20 cellular contexts compared by ENCODE assay signal in genomic region chr14:100548939-100549338, GRCh38. TPM values are rescaled to one million over a fixed set of nuclear protein-coding genes. Genes with fewer than 3 reads are reported as not detected.
DNase-seq lines count a peak whose midpoint lies in the region; ATAC-seq and TF ChIP-seq lines count a peak whose summit lies in the region.
"Had no signal": no experiment of that assay in that cellular context is flagged by ENCODE, and none has a peak within 500 bp of the region (broad histone marks: within the 10 kb centered on the region; RNA-seq: fewer than 3 reads in every experiment).

No MANE protein-coding gene starts in this region.

- TF ChIP-seq CTCF in CD14-positive monocyte (IDR thresholded peaks at IDR 0.05): no peak

- peak overlapping the region in 4 of 11 experiments; percentile 19 to 66 (median 28); a peak in 3 of 22 replicates for H3K9ac ChIP-seq in BLaER1 treated with 17β-estradiol and CSF1 and Interleukin-3, amounts not matched to agents 10 nM and 100 nM
- H3K9ac ChIP-seq in trophoblast cell (ENCODE audit: low read length): no peak overlapping the region

- H3K27ac ChIP-seq in BLaER1 treated with 17β-estradiol and CSF1 and Interleukin-3, amounts not matched to agents 10 nM and 100 nM: no peak overlapping the region
- no peak overlapping the region for H3K27ac ChIP-seq in trophoblast cell (ENCODE audit: low read depth, low read length)

- H3K36me3 Mint-ChIP-seq in CD14-positive monocyte: no peaks in the 10 kb centered on the region
- H3K36me3 Mint-ChIP-seq in central memory CD8-positive, alpha-beta T cell (ENCODE audit: insufficient read depth): peaks cover 13% of the 10 kb centered on the region
- no peaks in the 10 kb centered on the region for H3K36me3 Mint-ChIP-seq in activated T-helper 1 cell treated with anti-CD3 and anti-CD28 coated beads, Interleukin-12 subunit alpha, Interleukin-12 subunit beta, Interleukin-2, Interleukin-4 antibody, amounts not matched to agents 30 ng/mL and 10 ng/mL and 1 ng/mL, durations not matched to agents 14 hours and 24 hours and 36 hours (ENCODE audit: low read depth)
- no peaks in the 10 kb centered on the region for H3K36me3 Mint-ChIP-seq in activated CD8-positive, alpha-beta T cell treated with anti-CD3 and anti-CD28 coated beads, Interleukin-2, amount 10 ng/mL, durations not matched to agents 7 days and 5 days (ENCODE audit: low read depth)

- H4K12ac ChIP-seq in trophoblast cell (ENCODE audit: low read depth, low read length): no peak overlapping the region

- no peak overlapping the region for H2AK5ac ChIP-seq in trophoblast cell (ENCODE audit: low read length)

- no peak overlapping the region for H4K91ac ChIP-seq in trophoblast cell (ENCODE audit: low read depth, low read length)

- CTCF ChIA-PET in activated CD8-positive, alpha-beta T cell treated with anti-CD3 and anti-CD28 coated beads, Interleukin-2, amount 10 ng/mL, durations not matched to agents 7 days and 5 days (lab: Charles Lee): no interaction called here

- no CpG with 5 or more reads among the region's 15 CpGs for WGBS in trophoblast cell (ENCODE audit: extremely low coverage, insufficient coverage, insufficient read length)

- no peak for ATAC-seq in central memory CD8-positive, alpha-beta T cell (replicated peaks; ENCODE audit: extremely low read depth, poor library complexity, severe bottlenecking)
- ATAC-seq in activated CD8-positive, alpha-beta T cell treated with anti-CD3 and anti-CD28 coated beads, Interleukin-2, amount 10 ng/mL, durations not matched to agents 7 days and 5 days: no peak
- ATAC-seq: PC-3 had no signal

- H3K18ac ChIP-seq in trophoblast cell (ENCODE audit: low read length): no peak overlapping the region

- no peak overlapping the region for H3K14ac ChIP-seq in trophoblast cell (ENCODE audit: low read length)

- no peak overlapping the region for H3K23ac ChIP-seq in trophoblast cell (ENCODE audit: low read length)

- H3K36me3 ChIP-seq in BLaER1 treated with 17β-estradiol and CSF1 and Interleukin-3, amounts not matched to agents 10 nM and 100 nM: no peaks in the 10 kb centered on the region
- H3K36me3 ChIP-seq in trophoblast cell (ENCODE audit: control insufficient read depth in 1 of 2, insufficient read depth in 2 of 2, low read length in 2 of 2): no peaks in the 10 kb centered on the region

- no peak overlapping the region for H2BK5ac ChIP-seq in trophoblast cell (ENCODE audit: low read depth, low read length, poor library complexity)

- intact Hi-C loops in CD14-positive monocyte (cut with micrococcal nuclease): loop anchor here (5.0 to 10.0 kb wide), 3 partner anchors 68 to 164 kb away; no protein-coding TSS in a partner anchor
- intact Hi-C loops in activated T-helper 1 cell treated with anti-CD3 and anti-CD28 coated beads, Interleukin-12 subunit alpha, Interleukin-12 subunit beta, Interleukin-2, Interleukin-4 antibody, amounts not matched to agents 30 ng/mL and 10 ng/mL and 1 ng/mL, durations not matched to agents 14 hours and 24 hours and 36 hours (cut with micrococcal nuclease): no loop called here

- H3K4me1 ChIP-seq in BLaER1 treated with 17β-estradiol and CSF1 and Interleukin-3, amounts not matched to agents 10 nM and 100 nM: peaks cover 50 to 97% (median 94%) of the 10 kb centered on the region in 10 experiments
- peaks cover 0 to 5% of the 10 kb centered on the region in 2 experiments for H3K4me1 ChIP-seq in trophoblast cell (ENCODE audit: control insufficient read depth in 1 of 2, insufficient read depth in 2 of 2, low read length in 2 of 2)

- H3K79me2 ChIP-seq in trophoblast cell (ENCODE audit: control insufficient read depth, insufficient read depth, low read length, poor library complexity): no peaks in the 10 kb centered on the region

- H3K4ac ChIP-seq in trophoblast cell (ENCODE audit: low read depth, low read length): no peak overlapping the region

- no peaks in the 10 kb centered on the region for H3K79me1 ChIP-seq in trophoblast cell (ENCODE audit: low read length)

- POLR2A ChIA-PET in activated CD8-positive, alpha-beta T cell treated with anti-CD3 and anti-CD28 coated beads, Interleukin-2, amount 10 ng/mL, durations not matched to agents 7 days and 5 days (lab: Charles Lee): interaction anchor here (1.1 kb wide), 1 partner anchor 97 kb away, joined by 4 read pairs; no protein-coding TSS in a partner anchor

- no peak overlapping the region for H4K8ac ChIP-seq in trophoblast cell (ENCODE audit: low read depth, low read length)

- peaks cover 47% of the 10 kb centered on the region for H3K4me1 Mint-ChIP-seq in CD14-positive monocyte
- peaks cover 29% of the 10 kb centered on the region for H3K4me1 Mint-ChIP-seq in central memory CD8-positive, alpha-beta T cell
- H3K4me1 Mint-ChIP-seq in activated T-helper 1 cell treated with anti-CD3 and anti-CD28 coated beads, Interleukin-12 subunit alpha, Interleukin-12 subunit beta, Interleukin-2, Interleukin-4 antibody, amounts not matched to agents 30 ng/mL and 10 ng/mL and 1 ng/mL, durations not matched to agents 14 hours and 24 hours and 36 hours (ENCODE audit: low read depth): peaks cover 6% of the 10 kb centered on the region
- H3K4me1 Mint-ChIP-seq in activated CD8-positive, alpha-beta T cell treated with anti-CD3 and anti-CD28 coated beads, Interleukin-2, amount 10 ng/mL, durations not matched to agents 7 days and 5 days (ENCODE audit: low read depth): peaks cover 36% of the 10 kb centered on the region

- H3K4me3 ChIP-seq in BLaER1 treated with 17β-estradiol and CSF1 and Interleukin-3, amounts not matched to agents 10 nM and 100 nM: no peak overlapping the region; a peak in 1 of 20 replicates
- H3K4me3 ChIP-seq in trophoblast cell (ENCODE audit: low read depth, low read length): peak overlapping the region; percentile 46

- peak overlapping the region in 10 of 11 experiments; percentile 80 to 93 (median 89); a peak in 21 of 22 replicates for H3K4me2 ChIP-seq in BLaER1 treated with 17β-estradiol and CSF1 and Interleukin-3, amounts not matched to agents 10 nM and 100 nM
- H3K4me2 ChIP-seq in trophoblast cell (ENCODE audit: low read length): no peak overlapping the region

- H3K9me3 Mint-ChIP-seq in CD14-positive monocyte: peaks cover 0 to 3% (median 0%) of the 10 kb centered on the region in 7 donors
- no peaks in the 10 kb centered on the region for H3K9me3 Mint-ChIP-seq in central memory CD8-positive, alpha-beta T cell
- no peaks in the 10 kb centered on the region for H3K9me3 Mint-ChIP-seq in activated T-helper 1 cell treated with anti-CD3 and anti-CD28 coated beads, Interleukin-12 subunit alpha, Interleukin-12 subunit beta, Interleukin-2, Interleukin-4 antibody, amounts not matched to agents 30 ng/mL and 10 ng/mL and 1 ng/mL, durations not matched to agents 14 hours and 24 hours and 36 hours
- no peaks in the 10 kb centered on the region for H3K9me3 Mint-ChIP-seq in activated CD8-positive, alpha-beta T cell treated with anti-CD3 and anti-CD28 coated beads, Interleukin-2, amount 10 ng/mL, durations not matched to agents 7 days and 5 days (ENCODE audit: insufficient read depth)

- no peak for DNase-seq in CD14-positive monocyte (ENCODE audit: low spot score)
- no peak for DNase-seq in central memory CD8-positive, alpha-beta T cell (ENCODE audit: low spot score in 2 of 2)
- no peak for DNase-seq in trophoblast cell
- DNase-seq in activated T-helper 1 cell treated with anti-CD3 and anti-CD28 coated beads, Interleukin-12 subunit alpha, Interleukin-12 subunit beta, Interleukin-2, Interleukin-4 antibody, amounts not matched to agents 30 ng/mL and 10 ng/mL and 1 ng/mL, durations not matched to agents 14 hours and 24 hours and 36 hours (ENCODE audit: low spot score): no peak
- DNase-seq in NCI-H2227 (lab: John Stamatoyannopoulos, UW; ENCODE audit: unreplicated experiment): no peak
- no peak for DNase-seq in activated CD8-positive, alpha-beta T cell treated with anti-CD3 and anti-CD28 coated beads, Interleukin-2, amount 10 ng/mL, durations not matched to agents 7 days and 5 days
- DNase-seq: COR-L47, DMS79, GOT3, HCEC 1CT, KG1, NCI-H1092 treated with DMSO at 0.1 percent for 48 hours, NCI-H146, NCI-H2029 treated with DMSO at 0.1 percent for 48 hours, NCI-H345, NCI-H526, PC-3, Right ventricle myocardium superior had no signal

- peak overlapping the region in 5 of 7 donors; percentile 31 to 99 (median 94) for H3K27ac Mint-ChIP-seq in CD14-positive monocyte
- H3K27ac Mint-ChIP-seq in central memory CD8-positive, alpha-beta T cell (ENCODE audit: low read depth): no peak overlapping the region
- H3K27ac Mint-ChIP-seq in activated T-helper 1 cell treated with anti-CD3 and anti-CD28 coated beads, Interleukin-12 subunit alpha, Interleukin-12 subunit beta, Interleukin-2, Interleukin-4 antibody, amounts not matched to agents 30 ng/mL and 10 ng/mL and 1 ng/mL, durations not matched to agents 14 hours and 24 hours and 36 hours: no peak overlapping the region
- no peak overlapping the region for H3K27ac Mint-ChIP-seq in activated CD8-positive, alpha-beta T cell treated with anti-CD3 and anti-CD28 coated beads, Interleukin-2, amount 10 ng/mL, durations not matched to agents 7 days and 5 days

- peaks cover 6 to 29% (median 22%) of the 10 kb centered on the region in 3 donors for H3K27me3 Mint-ChIP-seq in CD14-positive monocyte (ENCODE audit: low read depth in 3 of 3)
- H3K27me3 Mint-ChIP-seq in central memory CD8-positive, alpha-beta T cell: no peaks in the 10 kb centered on the region
- H3K27me3 Mint-ChIP-seq in activated T-helper 1 cell treated with anti-CD3 and anti-CD28 coated beads, Interleukin-12 subunit alpha, Interleukin-12 subunit beta, Interleukin-2, Interleukin-4 antibody, amounts not matched to agents 30 ng/mL and 10 ng/mL and 1 ng/mL, durations not matched to agents 14 hours and 24 hours and 36 hours (ENCODE audit: insufficient read depth): peaks cover 7% of the 10 kb centered on the region
- H3K27me3 Mint-ChIP-seq in activated CD8-positive, alpha-beta T cell treated with anti-CD3 and anti-CD28 coated beads, Interleukin-2, amount 10 ng/mL, durations not matched to agents 7 days and 5 days (ENCODE audit: low read depth): peaks cover 4% of the 10 kb centered on the region

- no peaks in the 10 kb centered on the region for H3K9me3 ChIP-seq in BLaER1 treated with 17β-estradiol and CSF1 and Interleukin-3, amounts not matched to agents 10 nM and 100 nM (replicated peaks in 1 of 11)
- H3K9me3 ChIP-seq in trophoblast cell (ENCODE audit: insufficient read depth, low read depth, low read length): peaks cover 1% of the 10 kb centered on the region

- no peak overlapping the region for H3K4me3 Mint-ChIP-seq in CD14-positive monocyte
- H3K4me3 Mint-ChIP-seq in central memory CD8-positive, alpha-beta T cell: peak overlapping the region; percentile 47
- no peak overlapping the region for H3K4me3 Mint-ChIP-seq in activated T-helper 1 cell treated with anti-CD3 and anti-CD28 coated beads, Interleukin-12 subunit alpha, Interleukin-12 subunit beta, Interleukin-2, Interleukin-4 antibody, amounts not matched to agents 30 ng/mL and 10 ng/mL and 1 ng/mL, durations not matched to agents 14 hours and 24 hours and 36 hours
- H3K4me3 Mint-ChIP-seq in activated CD8-positive, alpha-beta T cell treated with anti-CD3 and anti-CD28 coated beads, Interleukin-2, amount 10 ng/mL, durations not matched to agents 7 days and 5 days: no peak overlapping the region

- H4K20me1 ChIP-seq in BLaER1 treated with 17β-estradiol and CSF1 and Interleukin-3, amounts not matched to agents 10 nM and 100 nM: peaks cover 0 to 33% (median 0%) of the 10 kb centered on the region in 11 experiments; a peak in 6 of 22 replicates

- peaks cover 0 to 60% (median 0%) of the 10 kb centered on the region in 11 experiments; a peak in 7 of 22 replicates for H3K27me3 ChIP-seq in BLaER1 treated with 17β-estradiol and CSF1 and Interleukin-3, amounts not matched to agents 10 nM and 100 nM
- no peaks in the 10 kb centered on the region for H3K27me3 ChIP-seq in trophoblast cell (ENCODE audit: insufficient read depth, low read length)

- H2BK12ac ChIP-seq in trophoblast cell (ENCODE audit: low read length): no peak overlapping the region

- no peak overlapping the region for H2AFZ ChIP-seq in trophoblast cell (ENCODE audit: insufficient read depth, low read length, poor library complexity)

- H2BK120ac ChIP-seq in trophoblast cell (ENCODE audit: insufficient read depth, low read length, poor library complexity): no peak overlapping the region

RNA-seq across cellular contexts. Expression of gene BEGAIN, which starts 38.3 kb away (rescaled TPM):
- polyA plus RNA-seq in CD14-positive monocyte: under 1 TPM in 1 of 2 donors, not detected in 1; 0.25 TPM
- polyA plus RNA-seq in trophoblast cell (2013): 0.01 TPM in 1 of 2 replicates, not detected in the other
- total RNA-seq in activated T-helper 1 cell treated with anti-CD3 and anti-CD28 coated beads, Interleukin-12 subunit alpha, Interleukin-12 subunit beta, Interleukin-2, Interleukin-4 antibody, amounts not matched to agents 30 ng/mL and 10 ng/mL and 1 ng/mL, durations not matched to agents 14 hours and 24 hours and 36 hours: 2.5 and 2.8 TPM in 2 replicates
- 1 to 10 TPM in 1 of 2 experiments, under 1 TPM in 1; 0.70 to 1.2 TPM for total RNA-seq in activated CD8-positive, alpha-beta T cell treated with anti-CD3 and anti-CD28 coated beads, Interleukin-2, amount 10 ng/mL, durations not matched to agents 7 days and 5 days
- total RNA-seq: RPMI7951 had no signal

Comparison
In these comparisons a context has a peak if more than half of its experiments do, and no peak if none do; other contexts are left out.
1. H3K27ac Mint-ChIP-seq: peak in CD14-positive monocyte (5 of 7); none in central memory CD8-positive, alpha-beta T cell (single experiment), activated T-helper 1 cell treated with anti-CD3 and anti-CD28 coated beads, Interleukin-12 subunit alpha, Interleukin-12 subunit beta, Interleukin-2, Interleukin-4 antibody, amounts not matched to agents 30 ng/mL and 10 ng/mL and 1 ng/mL, durations not matched to agents 14 hours and 24 hours and 36 hours (single experiment) and activated CD8-positive, alpha-beta T cell treated with anti-CD3 and anti-CD28 coated beads, Interleukin-2, amount 10 ng/mL, durations not matched to agents 7 days and 5 days (single experiment).